In genomic region chr2:241573741-241574140, GRCh38 we compare ENCODE assay signal across 1 cellular context.
TF ChIP-seq lines count a peak whose summit lies in the region.

No MANE protein-coding gene starts in this region.

TF ChIP-seq in HCT116, 20 proteins besides CTCF, POLR2A, EP300 and RAD21 (continued from another document):
- TF ChIP-seq REST (IDR thresholded peaks at IDR 0.05; ENCODE audit: low read depth) = no peak
- TF ChIP-seq JUND (IDR thresholded peaks at IDR 0.05) = no peak
- TF ChIP-seq EZH2 (IDR thresholded peaks at IDR 0.05) = no peak
- no peak for TF ChIP-seq ZBTB33 (IDR thresholded peaks at IDR 0.05; ENCODE audit: extremely low read depth, insufficient replicate concordance, low read length)
- no peak for TF ChIP-seq YY1 (IDR thresholded peaks at IDR 0.05; ENCODE audit: extremely low read depth, insufficient replicate concordance, low read depth, low read length)
- TF ChIP-seq POLR2AphosphoS5 (IDR thresholded peaks at IDR 0.05; ENCODE audit: low read depth, low read length) = no peak
- no peak for TF ChIP-seq TCF7L2 (IDR thresholded peaks at IDR 0.05; ENCODE audit: borderline replicate concordance, extremely low read depth, insufficient read depth, insufficient read length)
- TF ChIP-seq ELF1 (IDR thresholded peaks at IDR 0.05; ENCODE audit: borderline replicate concordance, low read depth) = no peak
- TF ChIP-seq EGR1 (IDR thresholded peaks at IDR 0.05; ENCODE audit: low read depth) = no peak
- no peak for TF ChIP-seq EZH2phosphoT487 (IDR thresholded peaks at IDR 0.05; ENCODE audit: borderline replicate concordance)
- TF ChIP-seq SRF (IDR thresholded peaks at IDR 0.05; ENCODE audit: low read depth) = no peak
- TF ChIP-seq CEBPB (IDR thresholded peaks at IDR 0.05; ENCODE audit: low read depth) = no peak
- TF ChIP-seq CBX3 (IDR thresholded peaks at IDR 0.05; ENCODE audit: low read depth) = no peak
- TF ChIP-seq SP1 (IDR thresholded peaks at IDR 0.05; ENCODE audit: low read depth) = no peak
- no peak for TF ChIP-seq ATF3 (IDR thresholded peaks at IDR 0.05)
- TF ChIP-seq MAX (IDR thresholded peaks at IDR 0.05) = no peak
